Comparison of ENCODE assay signal across 24 cellular contexts in the genomic region with DNA sequence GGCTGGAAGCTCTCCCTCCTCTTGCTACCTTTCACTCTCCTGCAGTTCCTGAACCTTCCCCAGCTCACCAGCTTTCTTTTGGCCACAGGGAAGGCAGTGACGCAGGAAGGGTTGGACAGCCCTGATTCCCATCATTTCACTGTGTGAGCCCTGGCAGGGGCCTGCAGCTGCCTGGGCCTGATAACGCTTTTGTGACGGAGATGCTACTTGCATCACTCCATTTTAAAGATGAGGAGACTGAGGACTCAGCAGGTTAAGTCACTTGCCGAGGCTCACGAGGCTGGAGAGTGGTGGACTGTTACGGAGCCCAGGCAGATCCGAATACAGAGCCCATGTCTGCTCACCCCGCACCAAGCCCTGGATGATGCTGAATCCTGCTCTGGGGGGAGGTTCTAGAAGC.
"Had no signal": no experiment of that assay in that cellular context is flagged by ENCODE, and none has a peak within 500 bp of the region (broad histone marks: within the 10 kb centered on the region; RNA-seq: fewer than 3 reads in every experiment).

No MANE protein-coding gene starts in this region.

- H3K4me3 ChIP-seq: left lung, lower lobe of right lung, psoas muscle, right atrium auricular region, skin epidermis, tibial nerve, uterus had no signal

- H3K9me3 ChIP-seq: left lung, lower lobe of right lung, psoas muscle, right atrium auricular region, tibial nerve, uterus had no signal

- H3K9me3 Mint-ChIP-seq: immature natural killer cell; naive thymus-derived CD8-positive, alpha-beta T cell; nephron; stimulated activated naive CD8-positive, alpha-beta T cell treated with anti-CD3 and anti-CD28 coated beads, Interleukin-15, amount 100 ng/mL, for 72 hours; type B pancreatic cell had no signal

- DNase-seq: hypothalamus; immature natural killer cell; kidney; left colon; left lung; lower lobe of right lung; mammary epithelial cell; mesenchymal stem cell; naive thymus-derived CD8-positive, alpha-beta T cell; nucleus accumbens; psoas muscle; stimulated activated CD4-positive, alpha-beta T cell treated with anti-CD3 and anti-CD28 coated beads, Interleukin-12 subunit alpha, Interleukin-12 subunit beta, amount 100 ng/mL, for 4 hours; stimulated activated CD4-positive, alpha-beta T cell treated with anti-CD3 and anti-CD28 coated beads, Interleukin-15, amount 100 ng/mL, for 24 hours; stimulated activated CD4-positive, alpha-beta T cell treated with anti-CD3 and anti-CD28 coated beads, Interleukin-2, amount 100 ng/mL, for 24 hours; stimulated activated CD4-positive, alpha-beta T cell treated with anti-CD3 and anti-CD28 coated beads, Interleukin-4, amount 100 ng/mL, for 1 hour; stimulated activated naive CD8-positive, alpha-beta T cell treated with anti-CD3 and anti-CD28 coated beads, Interleukin-15, amount 100 ng/mL, for 72 hours; substantia nigra; uterus had no signal

- H3K27me3 Mint-ChIP-seq: naive thymus-derived CD8-positive, alpha-beta T cell; stimulated activated naive CD8-positive, alpha-beta T cell treated with anti-CD3 and anti-CD28 coated beads, Interleukin-15, amount 100 ng/mL, for 72 hours; type B pancreatic cell had no signal

- H3K27me3 ChIP-seq: left lung, right atrium auricular region, tibial nerve, uterus had no signal

- H2AFZ ChIP-seq: parathyroid adenoma had no signal

- H3K9ac ChIP-seq: parathyroid adenoma had no signal

- H3K4me1 Mint-ChIP-seq: immature natural killer cell; stimulated activated naive CD8-positive, alpha-beta T cell treated with anti-CD3 and anti-CD28 coated beads, Interleukin-15, amount 100 ng/mL, for 72 hours had no signal

- H3K79me2 ChIP-seq: parathyroid adenoma had no signal

- H3K4me1 ChIP-seq: left lung, lower lobe of right lung, parathyroid adenoma, psoas muscle, right atrium auricular region, tibial nerve, uterus had no signal

- H3K4me3 Mint-ChIP-seq: immature natural killer cell; naive thymus-derived CD8-positive, alpha-beta T cell; nephron; stimulated activated naive CD8-positive, alpha-beta T cell treated with anti-CD3 and anti-CD28 coated beads, Interleukin-15, amount 100 ng/mL, for 72 hours; type B pancreatic cell had no signal

- H3K36me3 Mint-ChIP-seq: type B pancreatic cell had no signal

- H3K27ac Mint-ChIP-seq: nephron, type B pancreatic cell had no signal

- H3K27ac ChIP-seq: left lung, lower lobe of right lung, parathyroid adenoma, psoas muscle, right atrium auricular region, skin epidermis, tibial nerve, uterus had no signal

- H3K36me3 ChIP-seq: right atrium auricular region, uterus had no signal

- ATAC-seq: left colon; left lung; lower lobe of right lung; naive thymus-derived CD8-positive, alpha-beta T cell; psoas muscle; stimulated activated naive CD8-positive, alpha-beta T cell treated with anti-CD3 and anti-CD28 coated beads, Interleukin-15, amount 100 ng/mL, for 72 hours had no signal
